Comparison of ENCODE assay signal across 1 cellular context in the genomic region with DNA sequence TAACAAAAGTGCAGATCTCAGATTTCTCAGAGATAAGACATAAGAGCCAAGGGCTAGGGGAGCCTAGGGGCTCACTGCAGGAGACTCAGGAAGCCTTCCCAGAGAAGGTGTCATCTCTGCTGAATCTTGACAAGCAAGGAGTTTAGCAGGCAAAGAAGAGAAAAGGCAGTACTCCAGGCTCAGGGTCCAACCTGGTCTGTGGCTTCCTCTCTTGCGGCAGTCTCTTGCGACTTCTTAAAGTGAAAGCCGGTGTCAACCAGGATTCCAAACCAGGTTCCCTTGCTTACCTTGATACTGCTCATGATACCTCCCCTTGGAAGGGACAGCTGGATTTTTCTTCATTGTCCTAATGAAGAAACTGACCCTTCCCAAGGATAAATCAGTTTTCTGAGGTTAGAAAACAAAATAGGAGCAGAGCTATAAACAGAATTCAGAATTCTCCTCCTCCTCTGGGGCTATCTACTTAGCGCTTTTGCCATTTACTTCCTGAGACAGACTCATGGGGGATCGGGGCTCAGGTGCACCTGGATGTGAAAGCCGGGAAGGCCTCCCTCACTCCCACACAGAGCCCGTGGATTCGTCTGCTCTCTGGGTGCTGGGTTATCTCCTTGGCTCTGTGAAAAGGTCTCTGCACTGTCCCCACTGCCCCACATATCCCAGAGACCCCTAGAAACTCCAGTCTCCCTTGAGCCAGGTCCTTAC.
TF ChIP-seq lines count a peak whose summit lies in the region.

No MANE protein-coding gene starts in this region.

TF ChIP-seq in GM12878, 131 proteins besides CTCF, POLR2A, EP300 and RAD21:
- no peak for TF ChIP-seq SRF (IDR thresholded peaks at IDR 0.05; ENCODE audit: low read depth in 2 of 2, low read length in 2 of 2)
- no peak for TF ChIP-seq JUND (IDR thresholded peaks at IDR 0.05; ENCODE audit: low read depth, low read length)
- TF ChIP-seq SUPT20H (IDR thresholded peaks at IDR 0.05; ENCODE audit: borderline replicate concordance, control insufficient read depth, low read depth, low read length), result no peak
